Comparison of ENCODE assay signal across 21 cellular contexts in the genomic region with DNA sequence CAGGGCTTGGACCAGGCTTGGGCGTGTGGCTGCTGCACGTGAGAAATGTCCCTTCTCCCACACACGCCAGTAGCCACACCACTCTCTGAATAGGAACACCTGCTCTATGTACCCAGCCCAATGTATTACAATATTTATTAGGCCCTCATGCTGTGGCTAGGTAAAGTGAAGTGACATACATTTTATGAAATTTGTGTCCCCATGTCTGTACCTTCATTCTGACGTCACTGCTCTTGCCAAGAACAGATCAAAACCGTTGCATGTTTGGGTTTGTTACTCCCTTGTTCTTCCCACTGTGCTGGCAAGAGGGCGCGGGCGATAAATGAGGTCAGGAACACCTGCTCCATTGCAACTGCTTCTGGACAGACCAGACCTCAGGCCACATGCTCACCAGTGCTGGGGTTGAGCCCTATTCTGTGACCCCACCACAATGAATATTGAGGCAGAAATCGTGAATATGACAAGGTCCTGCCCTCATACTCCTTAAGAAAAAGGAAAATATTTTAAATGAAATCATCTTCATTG.
DNase-seq lines count a peak whose midpoint lies in the region; ATAC-seq, FAIRE-seq and TF ChIP-seq lines count a peak whose summit lies in the region.
"Had no signal": no experiment of that assay in that cellular context is flagged by ENCODE, and none has a peak within 500 bp of the region (broad histone marks: within the 10 kb centered on the region; RNA-seq: fewer than 3 reads in every experiment).

No MANE protein-coding gene starts in this region.

- POLR2A ChIA-PET in activated CD8-positive, alpha-beta T cell treated with anti-CD3 and anti-CD28 coated beads, Interleukin-2, amount 10 ng/mL, durations not matched to agents 7 days and 5 days (lab: Charles Lee), result no interaction called here

- FAIRE-seq in HTR-8/SVneo (lab: Jason Lieb, UNC), result no peak
- FAIRE-seq: A549, GM12892 had no signal

- H3K27ac Mint-ChIP-seq in effector memory CD8-positive, alpha-beta T cell, result no peak overlapping the region
- H3K27ac Mint-ChIP-seq in activated CD8-positive, alpha-beta T cell treated with anti-CD3 and anti-CD28 coated beads, Interleukin-2, amount 10 ng/mL, durations not matched to agents 7 days and 5 days, result no peak overlapping the region
- H3K27ac Mint-ChIP-seq: CD4-positive, alpha-beta memory T cell; HFFc6 had no signal

- no peaks in the 10 kb centered on the region for H3K27me3 ChIP-seq in BLaER1 treated with 17β-estradiol and CSF1 and Interleukin-3, amounts not matched to agents 10 nM and 100 nM
- no peaks in the 10 kb centered on the region for H3K27me3 ChIP-seq in body of pancreas

- no peak for ATAC-seq in body of pancreas
- no peak for ATAC-seq in effector memory CD8-positive, alpha-beta T cell (replicated peaks)
- no peak for ATAC-seq in activated CD8-positive, alpha-beta T cell treated with anti-CD3 and anti-CD28 coated beads, Interleukin-2, amount 10 ng/mL, durations not matched to agents 7 days and 5 days
- ATAC-seq: A549, HCT116 had no signal

- no peak overlapping the region for H3K4me3 ChIP-seq in BLaER1 treated with 17β-estradiol and CSF1 and Interleukin-3, amounts not matched to agents 10 nM and 100 nM
- H3K4me3 ChIP-seq in body of pancreas, result no peak overlapping the region
- H3K4me3 ChIP-seq: A549 had no signal

- peaks cover 42 to 52% (median 50%) of the 10 kb centered on the region in 10 experiments for H3K4me1 ChIP-seq in BLaER1 treated with 17β-estradiol and CSF1 and Interleukin-3, amounts not matched to agents 10 nM and 100 nM
- H3K4me1 ChIP-seq in body of pancreas, result peaks cover 20% of the 10 kb centered on the region
- H3K4me1 ChIP-seq: A549 had no signal

- H3K4me3 Mint-ChIP-seq in effector memory CD8-positive, alpha-beta T cell, result no peak overlapping the region
- no peak overlapping the region for H3K4me3 Mint-ChIP-seq in activated CD8-positive, alpha-beta T cell treated with anti-CD3 and anti-CD28 coated beads, Interleukin-2, amount 10 ng/mL, durations not matched to agents 7 days and 5 days
- H3K4me3 Mint-ChIP-seq: CD4-positive, alpha-beta memory T cell; HFFc6 had no signal

- WGBS in body of pancreas, 2 donors, result 65 to 69% methylated on average over 9 of the region's 9 CpGs

- peaks cover 0 to 6% (median 0%) of the 10 kb centered on the region in 11 experiments; a peak in 4 of 22 replicates for H3K9me3 ChIP-seq in BLaER1 treated with 17β-estradiol and CSF1 and Interleukin-3, amounts not matched to agents 10 nM and 100 nM (replicated peaks in 1 of 11)
- no peaks in the 10 kb centered on the region for H3K9me3 ChIP-seq in body of pancreas
- H3K9me3 ChIP-seq: A549 had no signal

- peaks cover 0 to 8% of the 10 kb centered on the region in 2 donors for H3K27me3 Mint-ChIP-seq in effector memory CD8-positive, alpha-beta T cell
- H3K27me3 Mint-ChIP-seq in activated CD8-positive, alpha-beta T cell treated with anti-CD3 and anti-CD28 coated beads, Interleukin-2, amount 10 ng/mL, durations not matched to agents 7 days and 5 days (ENCODE audit: low read depth), result no peaks in the 10 kb centered on the region
- H3K27me3 Mint-ChIP-seq: CD4-positive, alpha-beta memory T cell had no signal

- DNase-seq in NCI-H748 (lab: John Stamatoyannopoulos, UW; ENCODE audit: unreplicated experiment) (peak; percentile 39), NCI-H748 treated with DMSO at 0.1 percent for 48 hours (lab: John Stamatoyannopoulos, UW) (no peak), body of pancreas (no peak), posterior vena cava (ENCODE audit: low spot score) (peak; percentile 35), HTR-8/SVneo (ENCODE audit: insufficient read length, low spot score) (no peak)
- no peak for DNase-seq in effector memory CD8-positive, alpha-beta T cell
- DNase-seq in activated CD8-positive, alpha-beta T cell treated with anti-CD3 and anti-CD28 coated beads, Interleukin-2, amount 10 ng/mL, durations not matched to agents 7 days and 5 days, result no peak
- DNase-seq: AML-193; CD4-positive, alpha-beta memory T cell; DMS153; DMS79; GDM1; GOT3; H7; HFFc6 had no signal

- peaks cover 0 to 5% of the 10 kb centered on the region in 2 donors for H3K4me1 Mint-ChIP-seq in effector memory CD8-positive, alpha-beta T cell (ENCODE audit: low read depth in 2 of 2)
- peaks cover 2% of the 10 kb centered on the region for H3K4me1 Mint-ChIP-seq in activated CD8-positive, alpha-beta T cell treated with anti-CD3 and anti-CD28 coated beads, Interleukin-2, amount 10 ng/mL, durations not matched to agents 7 days and 5 days (ENCODE audit: low read depth)
- H3K4me1 Mint-ChIP-seq: CD4-positive, alpha-beta memory T cell had no signal

- no peaks in the 10 kb centered on the region for H3K9me3 Mint-ChIP-seq in effector memory CD8-positive, alpha-beta T cell
- no peaks in the 10 kb centered on the region for H3K9me3 Mint-ChIP-seq in activated CD8-positive, alpha-beta T cell treated with anti-CD3 and anti-CD28 coated beads, Interleukin-2, amount 10 ng/mL, durations not matched to agents 7 days and 5 days (ENCODE audit: insufficient read depth)

- no peak overlapping the region for H3K9ac ChIP-seq in BLaER1 treated with 17β-estradiol and CSF1 and Interleukin-3, amounts not matched to agents 10 nM and 100 nM

- no peaks in the 10 kb centered on the region for H4K20me1 ChIP-seq in BLaER1 treated with 17β-estradiol and CSF1 and Interleukin-3, amounts not matched to agents 10 nM and 100 nM

- no peaks in the 10 kb centered on the region for H3K36me3 Mint-ChIP-seq in effector memory CD8-positive, alpha-beta T cell (ENCODE audit: insufficient read depth)
- no peaks in the 10 kb centered on the region for H3K36me3 Mint-ChIP-seq in activated CD8-positive, alpha-beta T cell treated with anti-CD3 and anti-CD28 coated beads, Interleukin-2, amount 10 ng/mL, durations not matched to agents 7 days and 5 days (ENCODE audit: low read depth)
- H3K36me3 Mint-ChIP-seq: CD14-positive monocyte; CD4-positive, alpha-beta memory T cell had no signal

- H3K27ac ChIP-seq in BLaER1 treated with 17β-estradiol and CSF1 and Interleukin-3, amounts not matched to agents 10 nM and 100 nM, result peak overlapping the region in 6 of 11 experiments; percentile 17 to 94 (median 70); a peak in 8 of 22 replicates
- peak overlapping the region in 3 of 4 donors; percentile 38 to 72 (median 55) for H3K27ac ChIP-seq in body of pancreas
- H3K27ac ChIP-seq: 22Rv1, A549 had no signal

- H3K4me2 ChIP-seq in BLaER1 treated with 17β-estradiol and CSF1 and Interleukin-3, amounts not matched to agents 10 nM and 100 nM, result peak overlapping the region in 9 of 11 experiments; percentile 65 to 82 (median 78); a peak in 18 of 22 replicates
- H3K4me2 ChIP-seq: A549 had no signal

- CTCF ChIA-PET in activated CD8-positive, alpha-beta T cell treated with anti-CD3 and anti-CD28 coated beads, Interleukin-2, amount 10 ng/mL, durations not matched to agents 7 days and 5 days (lab: Charles Lee), result no interaction called here

- H3K36me3 ChIP-seq in BLaER1 treated with 17β-estradiol and CSF1 and Interleukin-3, amounts not matched to agents 10 nM and 100 nM, result no peaks in the 10 kb centered on the region
- no peaks in the 10 kb centered on the region for H3K36me3 ChIP-seq in body of pancreas (replicated peaks in 1 of 2; ENCODE audit: insufficient read depth in 1 of 2, low read depth in 2 of 2)

- TF ChIP-seq CTCF in body of pancreas (IDR thresholded peaks at IDR 0.05), result no peak

- intact Hi-C loops in body of pancreas (cut with DNase I) (no loop called here), posterior vena cava (cut with DNase I) (no loop called here)

- TF ChIP-seq POLR2A in body of pancreas (IDR thresholded peaks at IDR 0.05), result no peak

Comparison
In these comparisons a context has a peak if more than half of its experiments do, and no peak if none do; other contexts are left out.
1. DNase-seq: peak in NCI-H748 (single experiment) and posterior vena cava (single experiment); none in NCI-H748 treated with DMSO at 0.1 percent for 48 hours (single experiment), body of pancreas (0 of 4), HTR-8/SVneo (single experiment), effector memory CD8-positive, alpha-beta T cell (0 of 3) and activated CD8-positive, alpha-beta T cell treated with anti-CD3 and anti-CD28 coated beads, Interleukin-2, amount 10 ng/mL, durations not matched to agents 7 days and 5 days (single experiment).